ENCODE assay signal across 11 cellular contexts in genomic region chr2:46323671-46324207, GRCh38.
"Had no signal": no experiment of that assay in that cellular context is flagged by ENCODE, and none has a peak within 500 bp of the region (broad histone marks: within the 10 kb centered on the region; RNA-seq: fewer than 3 reads in every experiment).

No MANE protein-coding gene starts in this region.

- H2AFZ ChIP-seq: hepatocyte had no signal

- H3K9me3 ChIP-seq: mucosa of descending colon, tibial artery had no signal

- H3K36me3 ChIP-seq: tibial artery, WERI-Rb-1 had no signal

- ATAC-seq: mucosa of descending colon; stimulated activated naive CD8-positive, alpha-beta T cell treated with anti-CD3 and anti-CD28 coated beads, Interleukin-15, Interleukin-2, amounts not matched to agents 100 U/mL and 50 U/mL, for 24 hours had no signal

- H3K27ac ChIP-seq: hepatocyte, WERI-Rb-1 had no signal

- DNase-seq: activated CD4-positive, alpha-beta T cell treated with anti-CD3 and anti-CD28 coated beads for 1 hour; activated CD4-positive, alpha-beta T cell treated with anti-CD3 and anti-CD28 coated beads, Interleukin-2, amount 50 U/mL, for 48 hours; dermis blood vessel endothelial cell; effector memory CD4-positive, alpha-beta T cell; mucosa of descending colon; naive B cell; stimulated activated naive CD8-positive, alpha-beta T cell treated with anti-CD3 and anti-CD28 coated beads, Interleukin-15, Interleukin-2, amounts not matched to agents 100 U/mL and 50 U/mL, for 24 hours; substantia nigra; tibial artery; WERI-Rb-1 had no signal

- H3K27me3 ChIP-seq: hepatocyte, tibial artery had no signal

- H3K4me3 ChIP-seq: hepatocyte, mucosa of descending colon, tibial artery had no signal
